ENCODE assay signal across 19 cellular contexts in the genomic region with DNA sequence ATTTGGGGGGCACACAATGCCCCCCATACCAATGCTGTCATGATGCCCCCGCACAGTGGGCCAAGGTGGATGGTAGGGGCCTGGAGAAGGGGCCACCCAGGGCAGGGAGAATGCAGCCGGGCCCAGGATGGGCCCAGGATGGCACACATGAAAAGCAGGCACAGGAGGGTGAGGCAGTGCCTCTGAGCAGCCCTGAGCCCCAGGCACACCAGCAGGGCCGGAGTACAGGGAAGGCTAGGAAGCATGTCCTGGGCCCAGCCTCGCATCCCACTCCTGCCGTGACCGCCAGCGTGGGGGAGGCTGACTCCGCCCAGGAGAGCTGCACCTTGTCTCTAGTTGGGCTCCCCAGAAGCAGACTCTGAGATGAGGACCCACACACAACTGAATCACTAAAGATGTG. TPM values are rescaled to one million over a fixed set of nuclear protein-coding genes. Genes with fewer than 3 reads are reported as not detected.
DNase-seq lines count a peak whose midpoint lies in the region; ATAC-seq, FAIRE-seq and TF ChIP-seq lines count a peak whose summit lies in the region.
"Had no signal": no experiment of that assay in that cellular context is flagged by ENCODE, and none has a peak within 500 bp of the region (broad histone marks: within the 10 kb centered on the region; RNA-seq: fewer than 3 reads in every experiment).

No MANE protein-coding gene starts in this region.

- H3K27me3 ChIP-seq in H1 (replicated peaks in 1 of 4; ENCODE audit: control insufficient read depth in 3 of 4, extremely low read depth in 1 of 4, insufficient read depth in 3 of 4, low read length in 3 of 4) (no peaks in the 10 kb centered on the region; a peak in 3 of 7 replicates), neuronal stem cell (ENCODE audit: control insufficient read depth in 3 of 3, insufficient read depth in 3 of 3, low read depth in 1 of 3, low read length in 3 of 3) (peaks cover 0 to 15% (median 0%) of the 10 kb centered on the region in 3 experiments)
- H3K27me3 ChIP-seq in naive thymus-derived CD4-positive, alpha-beta T cell (ENCODE audit: control insufficient read depth in 2 of 2, insufficient read depth in 2 of 2, low read length in 2 of 2): no peaks in the 10 kb centered on the region

- POLR2A ChIA-PET in H1 (lab: Charles Lee; ENCODE audit: partially characterized antibody): no interaction called here
- POLR2A ChIA-PET in naive thymus-derived CD4-positive, alpha-beta T cell (lab: Charles Lee): no interaction called here

- H3K4ac ChIP-seq in H1 (replicated peaks; ENCODE audit: insufficient read length, low read depth, low read length) (no peak overlapping the region), neuronal stem cell (ENCODE audit: low read length) (peak overlapping the region; percentile 6)

- WGBS in H1 (ENCODE audit: extremely low coverage in 1 of 2, insufficient coverage in 1 of 2, insufficient read length in 1 of 2, insufficient replicate concordance in 2 of 2, low coverage in 1 of 2, low lambda C conversion rate in 2 of 2, missing lambda C conversion rate in 1 of 2), 2 experiments: 93% methylated on average over 8 of the region's 8 CpGs; no CpG with 5 or more reads in 1 of the 2 experiments
- no CpG with 5 or more reads among the region's 8 CpGs for WGBS in neuronal stem cell (ENCODE audit: extremely low coverage in 2 of 2, insufficient read length in 2 of 2, insufficient replicate concordance in 1 of 2), 2 donors

- no peak overlapping the region for H2BK20ac ChIP-seq in H1 (ENCODE audit: low read length)

- H3K4me2 ChIP-seq in H1 (ENCODE audit: insufficient read depth in 1 of 2, low read depth in 2 of 2, low read length in 2 of 2): no peak overlapping the region
- no peak overlapping the region for H3K4me2 ChIP-seq in neuronal stem cell (ENCODE audit: insufficient read depth, low read length, poor library complexity, severe bottlenecking)

- TF ChIP-seq RAD21 in H1 (IDR thresholded peaks at IDR 0.05 in 1 of 2, conservative IDR thresholded peaks at IDR 0.05 in 1 of 2; ENCODE audit: low read depth in 2 of 2, low read length in 2 of 2): no peak

- no peak overlapping the region for H2AK5ac ChIP-seq in H1 (ENCODE audit: low read depth, low read length)
- H2AK5ac ChIP-seq in neuronal stem cell (ENCODE audit: low read depth, low read length): peak overlapping the region; percentile 86

- H3K36me3 ChIP-seq in H1 (ENCODE audit: control insufficient read depth in 2 of 4, insufficient read depth in 4 of 4, low read length in 3 of 4) (no peaks in the 10 kb centered on the region), neuronal stem cell (replicated peaks in 1 of 2; ENCODE audit: control insufficient read depth in 2 of 2, insufficient read depth in 2 of 2, low read length in 2 of 2) (no peaks in the 10 kb centered on the region)
- H3K36me3 ChIP-seq in naive thymus-derived CD4-positive, alpha-beta T cell (ENCODE audit: control insufficient read depth in 2 of 3, insufficient read depth in 3 of 3, low read length in 3 of 3): no peaks in the 10 kb centered on the region

- TF ChIP-seq CTCF in H1 (IDR thresholded peaks at IDR 0.05; ENCODE audit: control extremely low read depth in 1 of 3, insufficient read depth in 1 of 3, low read depth in 1 of 3, low read length in 3 of 3): no peak

- H3K27ac ChIP-seq in H1 (ENCODE audit: low read depth, low read length) (no peak overlapping the region), neuronal stem cell (replicated peaks; ENCODE audit: low read length) (no peak overlapping the region)
- H3K27ac ChIP-seq in naive thymus-derived CD4-positive, alpha-beta T cell (ENCODE audit: low read depth, low read length): no peak overlapping the region

- no peaks in the 10 kb centered on the region for H3K36me3 Mint-ChIP-seq in naive thymus-derived CD4-positive, alpha-beta T cell
- H3K36me3 Mint-ChIP-seq: CD4-positive, CD25-positive, alpha-beta regulatory T cell; CD8-positive, alpha-beta T cell had no signal

- H3K79me1 ChIP-seq in H1 (ENCODE audit: low read depth, low read length): no peaks in the 10 kb centered on the region
- H3K79me1 ChIP-seq in neuronal stem cell (ENCODE audit: low read depth, low read length): no peaks in the 10 kb centered on the region

- H3K4me1 Mint-ChIP-seq in stimulated activated naive CD8-positive, alpha-beta T cell treated with anti-CD3 and anti-CD28 coated beads, Interleukin-15, amount 100 ng/mL, for 72 hours: no peaks in the 10 kb centered on the region
- no peaks in the 10 kb centered on the region for H3K4me1 Mint-ChIP-seq in naive thymus-derived CD4-positive, alpha-beta T cell
- H3K4me1 Mint-ChIP-seq: CD4-positive, CD25-positive, alpha-beta regulatory T cell had no signal

- no peak overlapping the region for H2BK120ac ChIP-seq in H1 (replicated peaks; ENCODE audit: low read depth, low read length)
- no peak overlapping the region for H2BK120ac ChIP-seq in neuronal stem cell (ENCODE audit: low read depth, low read length)

- H4K20me1 ChIP-seq in H1 (replicated peaks in 1 of 2; ENCODE audit: control insufficient read depth in 1 of 2, insufficient read depth in 2 of 2, low read length in 2 of 2): no peaks in the 10 kb centered on the region

- peak; percentile 7 for ATAC-seq in stimulated activated naive CD8-positive, alpha-beta T cell treated with anti-CD3 and anti-CD28 coated beads, Interleukin-15, amount 100 ng/mL, for 72 hours
- ATAC-seq in stimulated activated naive CD8-positive, alpha-beta T cell treated with anti-CD3 and anti-CD28 coated beads, Interleukin-15, Interleukin-2, amounts not matched to agents 100 U/mL and 50 U/mL, for 24 hours: no peak
- ATAC-seq in naive thymus-derived CD4-positive, alpha-beta T cell: no peak
- no peak for ATAC-seq in HG03095 (IDR thresholded peaks at IDR 0.05; ENCODE audit: unreplicated experiment)
- ATAC-seq: CD8-positive, alpha-beta T cell; HCT116 had no signal

- no peak for FAIRE-seq in H1 (lab: Jason Lieb, UNC)
- FAIRE-seq: G401.6, GM12892 had no signal

- H3K4me1 ChIP-seq in H1 (replicated peaks in 1 of 4; ENCODE audit: control insufficient read depth in 3 of 4, insufficient read depth in 4 of 4, low read length in 3 of 4): peaks cover 0 to 4% (median 1%) of the 10 kb centered on the region in 4 experiments; a peak in 4 of 7 replicates
- peaks cover 0 to 23% of the 10 kb centered on the region in 2 donors for H3K4me1 ChIP-seq in neuronal stem cell (ENCODE audit: control insufficient read depth in 2 of 2, insufficient read depth in 1 of 2, low read depth in 1 of 2, low read length in 2 of 2)
- no peaks in the 10 kb centered on the region for H3K4me1 ChIP-seq in naive thymus-derived CD4-positive, alpha-beta T cell (ENCODE audit: control insufficient read depth in 2 of 2, insufficient read depth in 2 of 2, low read length in 2 of 2)
- H3K4me1 ChIP-seq: Caco-2 had no signal

- DNase-seq in stimulated activated naive CD8-positive, alpha-beta T cell treated with anti-CD3 and anti-CD28 coated beads, Interleukin-15, amount 100 ng/mL, for 72 hours: no peak
- no peak for DNase-seq in stimulated activated naive CD8-positive, alpha-beta T cell treated with anti-CD3 and anti-CD28 coated beads, Interleukin-15, Interleukin-2, amounts not matched to agents 100 U/mL and 50 U/mL, for 24 hours
- no peak for DNase-seq in H1 (ENCODE audit: low read depth in 1 of 2, low spot score in 2 of 2)
- DNase-seq in neuronal stem cell (ENCODE audit: low spot score): no peak
- DNase-seq in naive thymus-derived CD4-positive, alpha-beta T cell: no peak
- no peak for DNase-seq in NK-92 treated with Interleukin-12 subunit alpha and Interleukin-12 subunit beta, amount 100 ng/mL, for 24 hours (lab: John Stamatoyannopoulos, UW)
- DNase-seq: Caco-2; CD4-positive, CD25-positive, alpha-beta regulatory T cell; CD8-positive, alpha-beta T cell; DMS153; DND-41; GOT3; H9 had no signal

- TF ChIP-seq EP300 in H1 (IDR thresholded peaks at IDR 0.05; ENCODE audit: borderline replicate concordance in 1 of 2, low read depth in 2 of 2, low read length in 2 of 2): no peak

- H2BK5ac ChIP-seq in H1 (ENCODE audit: low read depth, low read length) (no peak overlapping the region), neuronal stem cell (ENCODE audit: low read length) (no peak overlapping the region)

- no peaks in the 10 kb centered on the region for H3K79me2 ChIP-seq in H1 (ENCODE audit: control insufficient read depth in 1 of 2, insufficient read depth in 2 of 2, low read length in 2 of 2)

- H3K14ac ChIP-seq in H1 (ENCODE audit: insufficient read length) (no peak overlapping the region), neuronal stem cell (ENCODE audit: low read length) (no peak overlapping the region)

- H3K4me3 Mint-ChIP-seq in stimulated activated naive CD8-positive, alpha-beta T cell treated with anti-CD3 and anti-CD28 coated beads, Interleukin-15, amount 100 ng/mL, for 72 hours: no peak overlapping the region
- H3K4me3 Mint-ChIP-seq in naive thymus-derived CD4-positive, alpha-beta T cell: no peak overlapping the region
- H3K4me3 Mint-ChIP-seq: CD4-positive, CD25-positive, alpha-beta regulatory T cell; CD8-positive, alpha-beta T cell; H9 had no signal

- H2AFZ ChIP-seq in H1 (ENCODE audit: low read length): no peak overlapping the region
- no peak overlapping the region for H2AFZ ChIP-seq in neuronal stem cell (ENCODE audit: low read length)

- intact Hi-C loops in naive thymus-derived CD4-positive, alpha-beta T cell (cut with micrococcal nuclease): no loop called here

- H4K91ac ChIP-seq in H1 (replicated peaks; ENCODE audit: insufficient read length, low read length): no peak overlapping the region
- no peak overlapping the region for H4K91ac ChIP-seq in neuronal stem cell (ENCODE audit: low read depth, low read length, poor library complexity)

- no peak overlapping the region for H3K9ac ChIP-seq in H1 (replicated peaks in 1 of 4; ENCODE audit: extremely low read depth in 1 of 4, low read depth in 3 of 4, low read length in 3 of 4)
- no peak overlapping the region for H3K9ac ChIP-seq in neuronal stem cell (ENCODE audit: low read depth, low read length, poor library complexity)

- H3K4me3 ChIP-seq in H1 (ENCODE audit: extremely low read depth in 1 of 4, insufficient read depth in 2 of 4, low read depth in 3 of 4, low read length in 4 of 4): no peak overlapping the region
- H3K4me3 ChIP-seq in neuronal stem cell (ENCODE audit: low read length in 2 of 2): no peak overlapping the region
- H3K4me3 ChIP-seq in naive thymus-derived CD4-positive, alpha-beta T cell (ENCODE audit: low read length): no peak overlapping the region

- no peak overlapping the region for H3K27ac Mint-ChIP-seq in stimulated activated naive CD8-positive, alpha-beta T cell treated with anti-CD3 and anti-CD28 coated beads, Interleukin-15, amount 100 ng/mL, for 72 hours
- no peak overlapping the region for H3K27ac Mint-ChIP-seq in naive thymus-derived CD4-positive, alpha-beta T cell
- H3K27ac Mint-ChIP-seq: CD4-positive, CD25-positive, alpha-beta regulatory T cell; CD8-positive, alpha-beta T cell; H9 had no signal

- H3K18ac ChIP-seq in H1 (ENCODE audit: extremely low read depth, low read length): no peak overlapping the region
- H3K18ac ChIP-seq in neuronal stem cell (ENCODE audit: low read length): peak overlapping the region; percentile 60

- H3K9me3 ChIP-seq in H1 (ENCODE audit: insufficient read depth in 2 of 2, low read depth in 1 of 2, low read length in 1 of 2) (no peaks in the 10 kb centered on the region), neuronal stem cell (replicated peaks in 1 of 2; ENCODE audit: control insufficient read depth in 2 of 2, insufficient read depth in 1 of 2, low read depth in 1 of 2, low read length in 2 of 2) (peaks cover 0 to 2% of the 10 kb centered on the region in 2 donors)
- H3K9me3 ChIP-seq in naive thymus-derived CD4-positive, alpha-beta T cell (ENCODE audit: control insufficient read depth in 2 of 3, low read length in 3 of 3): no peaks in the 10 kb centered on the region
- H3K9me3 ChIP-seq: Caco-2 had no signal

- no peak overlapping the region for H3K23ac ChIP-seq in H1 (ENCODE audit: insufficient read length)
- no peak overlapping the region for H3K23ac ChIP-seq in neuronal stem cell (ENCODE audit: low read depth, low read length, poor library complexity)

- H3K9me3 Mint-ChIP-seq in stimulated activated naive CD8-positive, alpha-beta T cell treated with anti-CD3 and anti-CD28 coated beads, Interleukin-15, amount 100 ng/mL, for 72 hours: no peaks in the 10 kb centered on the region
- peaks cover 0 to 5% (median 0%) of the 10 kb centered on the region in 11 donors for H3K9me3 Mint-ChIP-seq in naive thymus-derived CD4-positive, alpha-beta T cell
- H3K9me3 Mint-ChIP-seq: CD8-positive, alpha-beta T cell had no signal

- no peaks in the 10 kb centered on the region for H3K23me2 ChIP-seq in H1 (ENCODE audit: low read depth, low read length)

- H4K8ac ChIP-seq in H1 (ENCODE audit: extremely low read depth, insufficient read depth, low read length) (peak overlapping the region; percentile 30; the same call in 1 of the 2 replicates), neuronal stem cell (ENCODE audit: low read depth, low read length) (no peak overlapping the region)

- H3K27me3 Mint-ChIP-seq in stimulated activated naive CD8-positive, alpha-beta T cell treated with anti-CD3 and anti-CD28 coated beads, Interleukin-15, amount 100 ng/mL, for 72 hours: no peaks in the 10 kb centered on the region
- H3K27me3 Mint-ChIP-seq in naive thymus-derived CD4-positive, alpha-beta T cell: peaks cover 0 to 5% (median 0%) of the 10 kb centered on the region in 5 donors
- H3K27me3 Mint-ChIP-seq: CD4-positive, CD25-positive, alpha-beta regulatory T cell had no signal

- H2BK15ac ChIP-seq in H1 (ENCODE audit: low read length) (no peak overlapping the region), neuronal stem cell (ENCODE audit: low read length) (no peak overlapping the region)

- no peak for TF ChIP-seq POLR2A in H1 (IDR thresholded peaks at IDR 0.05; ENCODE audit: control extremely low read depth in 1 of 2, low read depth in 2 of 2, low read length in 2 of 2)

- no peak overlapping the region for H4K5ac ChIP-seq in H1 (ENCODE audit: insufficient read length, low read depth, low read length)

- H2BK12ac ChIP-seq in H1 (ENCODE audit: low read depth, low read length) (no peak overlapping the region), neuronal stem cell (ENCODE audit: low read length) (no peak overlapping the region)

- no peak overlapping the region for H3K56ac ChIP-seq in H1 (replicated peaks; ENCODE audit: insufficient read length, low read depth, low read length)

- CTCF ChIA-PET in H1 (lab: Charles Lee; ENCODE audit: partially characterized antibody): interaction anchor here (0.5 kb wide), 1 partner anchor 118 kb away, joined by 3 read pairs; no protein-coding TSS in a partner anchor
- CTCF ChIA-PET in naive thymus-derived CD4-positive, alpha-beta T cell (lab: Charles Lee): no interaction called here

RNA-seq across cellular contexts. Expression of a gene that starts 59.3 kb away (rescaled TPM):
- not detected in 2 replicates for total RNA-seq in H1 (2021; fragmentation: NEBNext Ultra II Directional; extraction: Animal tissue kit (Norgen Biotek cat#: 25700))
- polyA plus RNA-seq in H1 (2011; rRNA removed): not detected in 2 replicates
- polyA plus RNA-seq in H1 (2011; cell fraction: cytosol; rRNA removed): 0.03 TPM
- not detected for polyA plus RNA-seq in H1 (2011; cell fraction: nucleus; rRNA removed)
- polyA plus RNA-seq in H1 (2012, experiment 1 of 2): not detected in 4 replicates
- polyA plus RNA-seq in H1 (2012, experiment 2 of 2): not detected
- polyA plus RNA-seq in H1 (2013, experiment 1 of 2): not detected
- polyA plus RNA-seq in H1 (2013, experiment 2 of 2): not detected
- not detected in 2 replicates for polyA minus RNA-seq in H1 (2011; rRNA and poly(A)+ RNA removed)
- not detected for polyA minus RNA-seq in H1 (2011; cell fraction: cytosol; rRNA and poly(A)+ RNA removed)
- not detected for polyA minus RNA-seq in H1 (2011; cell fraction: nucleus; rRNA and poly(A)+ RNA removed)
- polyA plus RNA-seq in neuronal stem cell (2013, experiment 1 of 2): not detected
- polyA plus RNA-seq in neuronal stem cell (2013, experiment 2 of 2): 0.03 TPM
- not detected for total RNA-seq in naive thymus-derived CD4-positive, alpha-beta T cell
- polyA plus RNA-seq in naive thymus-derived CD4-positive, alpha-beta T cell: not detected
- total RNA-seq: A172; Caco-2; CD4-positive, CD25-positive, alpha-beta regulatory T cell; CD8-positive, alpha-beta T cell; H9 had no signal
- polyA plus RNA-seq: BJ; CD4-positive, CD25-positive, alpha-beta regulatory T cell had no signal
